In the genomic region with DNA sequence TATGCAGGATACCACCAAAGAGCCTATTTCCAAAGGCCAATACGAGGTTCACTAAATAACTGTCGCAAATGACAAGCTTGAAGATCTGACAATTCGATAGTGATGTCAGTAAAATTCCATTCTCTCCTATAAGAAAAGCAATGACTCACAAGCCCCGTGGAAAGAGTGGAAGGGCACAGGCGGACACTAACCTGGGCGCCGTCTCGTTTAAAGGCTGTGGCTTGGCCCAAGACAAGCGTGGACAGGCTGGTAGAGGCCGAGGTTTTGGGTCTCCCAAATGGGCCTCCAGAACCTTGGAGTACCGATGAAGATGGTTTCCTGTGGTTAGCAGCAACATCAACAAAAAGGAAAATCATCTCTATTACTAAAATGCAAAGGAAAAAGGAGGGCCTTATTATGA, we compare ENCODE assay signal across 23 cellular contexts. TPM values are rescaled to one million over a fixed set of nuclear protein-coding genes. Genes with fewer than 3 reads are reported as not detected.
"Had no signal": no experiment of that assay in that cellular context is flagged by ENCODE, and none has a peak within 500 bp of the region (broad histone marks: within the 10 kb centered on the region; RNA-seq: fewer than 3 reads in every experiment).

No MANE protein-coding gene starts in this region.

- H3K27ac ChIP-seq: epithelial cell of prostate, esophagus muscularis mucosa, gastroesophageal sphincter, hepatocyte, neural progenitor cell, pancreas, prostate gland, thyroid gland had no signal

- H3K4me1 ChIP-seq: prostate gland had no signal

- H3K79me2 ChIP-seq: hepatocyte had no signal

- ATAC-seq: effector memory CD8-positive, alpha-beta T cell; gastroesophageal sphincter; left colon; natural killer cell; pancreas had no signal

- H3K4me2 ChIP-seq: hepatocyte, neural progenitor cell had no signal

- H3K9ac ChIP-seq: neural progenitor cell had no signal

- H3K4me3 ChIP-seq: esophagus muscularis mucosa, gastroesophageal sphincter, hepatocyte, neural progenitor cell, pancreas, prostate gland, thyroid gland had no signal

- H3K36me3 ChIP-seq: neural progenitor cell had no signal

- H2AFZ ChIP-seq: hepatocyte, neural progenitor cell had no signal

- H3K9me3 ChIP-seq: esophagus muscularis mucosa, gastroesophageal sphincter, pancreas, prostate gland, thyroid gland had no signal

- DNase-seq: effector memory CD8-positive, alpha-beta T cell; foreskin fibroblast; glutamatergic neuron; kidney; left colon; mammary epithelial cell; natural killer cell; small intestine; stimulated activated CD4-positive, alpha-beta T cell treated with anti-CD3 and anti-CD28 coated beads, Interleukin-2, amount 100 ng/mL, for 48 hours; stimulated activated naive CD4-positive, alpha-beta T cell treated with Interleukin-2 at 50 U/mL for 16 hours; thyroid gland had no signal

- H3K27me3 ChIP-seq: esophagus muscularis mucosa, gastroesophageal sphincter, hepatocyte, neural progenitor cell, pancreas, thyroid gland had no signal

RNA-seq across cellular contexts. Expression of gene SLC38A8, which starts 16.5 kb away (rescaled TPM):
- total RNA-seq: esophagus muscularis mucosa, gastroesophageal sphincter, hepatocyte, kidney, left colon, lower leg skin, mammary epithelial cell, mesothelial cell of epicardium, mucosa of gallbladder, myocyte, natural killer cell, prostate gland, renal cortical epithelial cell, thyroid gland had no signal
- polyA plus RNA-seq: hepatocyte, mammary epithelial cell had no signal
